1 cellular context compared by ENCODE assay signal in the genomic region with DNA sequence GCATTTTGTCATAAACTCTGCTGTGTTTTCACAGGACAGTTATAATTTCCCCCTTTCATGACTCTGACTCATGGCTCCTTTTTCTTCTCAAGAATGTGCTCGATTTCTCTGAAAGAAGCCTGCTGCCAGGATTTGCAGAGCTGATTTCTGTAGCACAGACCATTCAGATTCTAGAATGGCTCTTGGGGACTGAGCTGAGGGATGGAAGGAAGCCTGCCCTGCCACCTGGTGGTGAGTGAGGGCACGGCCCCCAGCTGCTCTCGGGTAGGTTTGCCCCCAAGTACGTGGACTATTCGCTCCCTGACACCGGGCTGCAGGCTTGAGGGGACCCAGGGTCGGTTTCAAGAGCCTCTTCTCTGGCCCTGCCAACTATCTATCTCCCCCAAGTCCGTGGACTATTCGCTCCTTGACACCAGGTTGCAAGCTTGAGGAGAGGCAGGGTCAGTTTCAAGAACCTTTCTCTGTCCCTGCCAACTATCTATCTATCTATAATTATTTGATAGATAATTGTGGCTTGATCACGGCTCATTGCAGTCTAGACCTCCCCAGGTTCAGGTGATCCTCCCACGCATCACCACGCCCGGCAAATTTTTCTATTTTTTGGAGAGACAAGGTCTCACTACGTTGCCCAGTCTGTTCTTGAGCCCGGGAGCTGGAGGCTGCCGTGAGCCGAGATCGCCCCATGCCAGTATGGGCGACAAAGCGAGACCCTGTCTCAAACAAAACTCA.
TF ChIP-seq lines count a peak whose summit lies in the region.

No MANE protein-coding gene starts in this region.

TF ChIP-seq in HEK293, 187 proteins besides CTCF, POLR2A, EP300 and RAD21 (continued from another document):
- TF ChIP-seq, protein P1, sequence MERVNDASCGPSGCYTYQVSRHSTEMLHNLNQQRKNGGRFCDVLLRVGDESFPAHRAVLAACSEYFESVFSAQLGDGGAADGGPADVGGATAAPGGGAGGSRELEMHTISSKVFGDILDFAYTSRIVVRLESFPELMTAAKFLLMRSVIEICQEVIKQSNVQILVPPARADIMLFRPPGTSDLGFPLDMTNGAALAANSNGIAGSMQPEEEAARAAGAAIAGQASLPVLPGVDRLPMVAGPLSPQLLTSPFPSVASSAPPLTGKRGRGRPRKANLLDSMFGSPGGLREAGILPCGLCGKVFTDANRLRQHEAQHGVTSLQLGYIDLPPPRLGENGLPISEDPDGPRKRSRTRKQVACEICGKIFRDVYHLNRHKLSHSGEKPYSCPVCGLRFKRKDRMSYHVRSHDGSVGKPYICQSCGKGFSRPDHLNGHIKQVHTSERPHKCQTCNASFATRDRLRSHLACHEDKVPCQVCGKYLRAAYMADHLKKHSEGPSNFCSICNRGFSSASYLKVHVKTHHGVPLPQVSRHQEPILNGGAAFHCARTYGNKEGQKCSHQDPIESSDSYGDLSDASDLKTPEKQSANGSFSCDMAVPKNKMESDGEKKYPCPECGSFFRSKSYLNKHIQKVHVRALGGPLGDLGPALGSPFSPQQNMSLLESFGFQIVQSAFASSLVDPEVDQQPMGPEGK (tag by site-specific recombination; IDR thresholded peaks at IDR 0.05): peak; percentile 42
- TF ChIP-seq ZNF221 (tag by site-specific recombination; IDR thresholded peaks at IDR 0.05; ENCODE audit: borderline replicate concordance) (no peak), ZNF184 (tag by site-specific recombination; IDR thresholded peaks at IDR 0.05) (no peak), REPIN1 (tag by site-specific recombination; IDR thresholded peaks at IDR 0.05; ENCODE audit: low read depth) (no peak), ZNF747 (tag by site-specific recombination; IDR thresholded peaks at IDR 0.05) (no peak), OVOL3 (tag by site-specific recombination; IDR thresholded peaks at IDR 0.05) (no peak), EGR2 (tag by site-specific recombination; IDR thresholded peaks at IDR 0.05; ENCODE audit: low read depth) (no peak), ZNF114 (tag by site-specific recombination; IDR thresholded peaks at IDR 0.05) (no peak), ZNF654 (tag by site-specific recombination; IDR thresholded peaks at IDR 0.05; ENCODE audit: low read depth) (peak; percentile 55), PRDM2 (tag by site-specific recombination; IDR thresholded peaks at IDR 0.05; ENCODE audit: borderline replicate concordance) (no peak), ZNF121 (tag by site-specific recombination; IDR thresholded peaks at IDR 0.05) (0 out of 2 replicates have a peak, but pooled peaks have one; percentile 55)
TF ChIP-seq in HEK293: peak in this region for 6.
